Comparison of ENCODE assay signal across 12 cellular contexts in genomic region chr1:94803517-94804441, GRCh38. TPM values are rescaled to one million over a fixed set of nuclear protein-coding genes. Genes with fewer than 3 reads are reported as not detected.
DNase-seq lines count a peak whose midpoint lies in the region; FAIRE-seq and TF ChIP-seq lines count a peak whose summit lies in the region.
"Had no signal": no experiment of that assay in that cellular context is flagged by ENCODE, and none has a peak within 500 bp of the region (broad histone marks: within the 10 kb centered on the region; RNA-seq: fewer than 3 reads in every experiment).

No MANE protein-coding gene starts in this region.

- H3K79me2 ChIP-seq in mesendoderm (ENCODE audit: control insufficient read depth, insufficient read depth, low read length), result no peaks in the 10 kb centered on the region

- no peak overlapping the region for H3K4me2 ChIP-seq in mesendoderm (ENCODE audit: low read length)

- no peak overlapping the region for H3K9ac ChIP-seq in mesendoderm (ENCODE audit: low read length)

- no peak overlapping the region for H4K8ac ChIP-seq in mesendoderm (ENCODE audit: low read depth, low read length)

- H3K4me3 ChIP-seq in mesendoderm (ENCODE audit: low read length) (no peak overlapping the region), testis (no peak overlapping the region)
- H3K4me3 ChIP-seq: right lobe of liver had no signal

- TF ChIP-seq CTCF in testis (IDR thresholded peaks at IDR 0.05), result no peak

- no peak overlapping the region for H3K4ac ChIP-seq in mesendoderm (ENCODE audit: low read depth, low read length)

- H3K36me3 ChIP-seq in mesendoderm (ENCODE audit: control insufficient read depth, insufficient read depth, low read length), result no peaks in the 10 kb centered on the region
- H3K36me3 ChIP-seq in testis (ENCODE audit: low read depth, missing control alignments), result no peaks in the 10 kb centered on the region
- H3K36me3 ChIP-seq: right lobe of liver had no signal

- no peaks in the 10 kb centered on the region for H3K79me1 ChIP-seq in mesendoderm (ENCODE audit: low read length)

- H4K5ac ChIP-seq in mesendoderm (ENCODE audit: low read length), result no peak overlapping the region

- H3K9me3 ChIP-seq in testis, result no peaks in the 10 kb centered on the region
- H3K9me3 ChIP-seq: right lobe of liver had no signal

- H2BK120ac ChIP-seq in mesendoderm (ENCODE audit: low read depth, low read length), result no peak overlapping the region

- no CpG with 5 or more reads among the region's 8 CpGs for WGBS in mesendoderm (ENCODE audit: extremely low coverage, insufficient coverage, low lambda C conversion rate)
- 27 to 42% methylated on average over 8 of the region's 8 CpGs for WGBS in testis, 2 donors

- peak; percentile 23 for DNase-seq in NCI-H69 (lab: John Stamatoyannopoulos, UW)
- peak; percentile 24 for DNase-seq in mesendoderm
- peak; percentile 59 for DNase-seq in testis
- DNase-seq in dermis blood vessel endothelial cell, result no peak
- DNase-seq in iPS-NIHi11 (ENCODE audit: low spot score), result no peak
- DNase-seq in NCI-H1105 (lab: John Stamatoyannopoulos, UW), result no peak
- DNase-seq: NCI-H1436 treated with DMSO at 0.1 percent for 48 hours; right lobe of liver; stimulated activated naive B cell treated with anti-CD40 and anti-IgM and Interleukin-4, amounts not matched to agents 10 μg/mL and 1 μg/mL and 100 μg/mL, for 72 hours had no signal

- no peak overlapping the region for H3K23ac ChIP-seq in mesendoderm (ENCODE audit: low read length)

- no peak overlapping the region for H3K18ac ChIP-seq in mesendoderm (ENCODE audit: low read length)

- H2BK15ac ChIP-seq in mesendoderm (replicated peaks; ENCODE audit: low read depth), result no peak overlapping the region

- H3K27me3 ChIP-seq in mesendoderm (ENCODE audit: insufficient read depth, low read length, poor library complexity), result no peaks in the 10 kb centered on the region
- no peaks in the 10 kb centered on the region for H3K27me3 ChIP-seq in testis
- H3K27me3 ChIP-seq: right lobe of liver had no signal

- peak overlapping the region; percentile 3 for H3K56ac ChIP-seq in mesendoderm (ENCODE audit: low read length)

- intact Hi-C loops in testis (cut with DNase I; ENCODE audit: low total_unique reads), result loop anchor here (10.0 kb wide), 1 partner anchor 279 kb away; no protein-coding TSS in a partner anchor

- FAIRE-seq in endometrium (lab: Jason Lieb, UNC), result peak; percentile 81
- FAIRE-seq: TTC549 had no signal

- peaks cover 3% of the 10 kb centered on the region for H3K4me1 ChIP-seq in mesendoderm (ENCODE audit: control insufficient read depth, low read depth, low read length)
- peaks cover 58% of the 10 kb centered on the region for H3K4me1 ChIP-seq in testis
- H3K4me1 ChIP-seq: right lobe of liver had no signal

- no peak overlapping the region for H2AK5ac ChIP-seq in mesendoderm (ENCODE audit: low read length)

- TF ChIP-seq POLR2A in testis (IDR thresholded peaks at IDR 0.05), result no peak

- H2BK5ac ChIP-seq in mesendoderm (ENCODE audit: low read length), result no peak overlapping the region

- no peak overlapping the region for H3K27ac ChIP-seq in mesendoderm (ENCODE audit: low read depth, low read length)
- peak overlapping the region; percentile 67 to 79 for H3K27ac ChIP-seq in testis
- H3K27ac ChIP-seq: right lobe of liver had no signal

RNA-seq across cellular contexts. Expression of gene SLC44A3, which starts 16.4 kb away (rescaled TPM):
- polyA plus RNA-seq in mesendoderm (2013, experiment 1 of 2), result 1.3 TPM
- polyA plus RNA-seq in mesendoderm (2013, experiment 2 of 2), result 1.5 TPM
- 1 to 10 TPM; 2.7 to 3.4 TPM for total RNA-seq in testis
- polyA plus RNA-seq in testis (ENCODE audit: insufficient read depth, low read depth, low replicate concordance), result 6.4 TPM
- 2.9 and 3.0 TPM in 2 replicates for total RNA-seq in dermis blood vessel endothelial cell
- total RNA-seq: activated naive CD4-positive, alpha-beta T cell treated with anti-CD3 and anti-CD28 coated beads, Interleukin-2, amount 50 U/mL, for 72 hours had no signal

Comparison
In these comparisons a context has a peak if more than half of its experiments do, and no peak if none do; other contexts are left out.
1. DNase-seq: peak in NCI-H69 (single experiment), mesendoderm (single experiment) and testis (single experiment); none in dermis blood vessel endothelial cell (single experiment), iPS-NIHi11 (single experiment) and NCI-H1105 (single experiment).